Comparison of ENCODE assay signal across 8 cellular contexts in genomic region chr15:64634020-64634419, GRCh38.
DNase-seq lines count a peak whose midpoint lies in the region; ATAC-seq and TF ChIP-seq lines count a peak whose summit lies in the region.

No MANE protein-coding gene starts in this region.

- H3K9me3 Mint-ChIP-seq in memory B cell: peaks cover 8% of the 10 kb centered on the region

- peak; percentile 23 for DNase-seq in ELF-1 (ENCODE audit: low read depth, low spot score)
- DNase-seq in activated CD8-positive, alpha-beta memory T cell treated with anti-CD3 and anti-CD28 coated beads, Interleukin-2, amount 50 U/mL, for 24 hours (ENCODE audit: extremely low read depth): peak; percentile 8
- no peak for DNase-seq in memory B cell (ENCODE audit: low spot score in 2 of 2)
- DNase-seq in occipital lobe (lab: John Stamatoyannopoulos, UW): no peak
- no peak for DNase-seq in psoas muscle
- no peak for DNase-seq in tibial artery

- H3K4me3 ChIP-seq in psoas muscle: no peak overlapping the region
- no peak overlapping the region for H3K4me3 ChIP-seq in tibial artery

- no peaks in the 10 kb centered on the region for H3K27me3 Mint-ChIP-seq in memory B cell

- H3K27ac ChIP-seq in psoas muscle: no peak overlapping the region
- no peak overlapping the region for H3K27ac ChIP-seq in tibial artery

- no peak overlapping the region for H3K4me3 Mint-ChIP-seq in memory B cell

- ATAC-seq in GM19468 (IDR thresholded peaks at IDR 0.05; ENCODE audit: extremely low read depth, unreplicated experiment) (peak; percentile 44), HG03571 (IDR thresholded peaks at IDR 0.05; ENCODE audit: unreplicated experiment) (peak; percentile 76), memory B cell (ENCODE audit: low read depth) (peak; percentile 88), psoas muscle (no peak)

- H3K36me3 ChIP-seq in psoas muscle (ENCODE audit: insufficient read depth in 1 of 2, low read depth in 1 of 2) (no peaks in the 10 kb centered on the region), tibial artery (peaks cover 0 to 6% (median 0%) of the 10 kb centered on the region in 3 donors)

- no peak for TF ChIP-seq CTCF in psoas muscle (IDR thresholded peaks at IDR 0.05)
- TF ChIP-seq CTCF in tibial artery (IDR thresholded peaks at IDR 0.05): no peak

- no peaks in the 10 kb centered on the region for H3K9me3 ChIP-seq in psoas muscle
- H3K9me3 ChIP-seq in tibial artery: no peaks in the 10 kb centered on the region

- peaks cover 19% of the 10 kb centered on the region for H3K36me3 Mint-ChIP-seq in memory B cell

- 74 to 86% (median 83%) methylated on average over 2 of the region's 2 CpGs for WGBS in psoas muscle, 3 donors

- H3K4me1 ChIP-seq in psoas muscle: peaks cover 22% of the 10 kb centered on the region
- peaks cover 0 to 21% (median 10%) of the 10 kb centered on the region in 4 donors for H3K4me1 ChIP-seq in tibial artery

- H3K27ac Mint-ChIP-seq in memory B cell: peak overlapping the region; percentile 35

- H3K27me3 ChIP-seq in psoas muscle (ENCODE audit: insufficient read depth in 3 of 3, low read length in 2 of 3): no peaks in the 10 kb centered on the region
- H3K27me3 ChIP-seq in tibial artery: no peaks in the 10 kb centered on the region

- intact Hi-C loops in psoas muscle (cut with DNase I) (no loop called here), tibial artery (cut with DNase I; ENCODE audit: low total_unique reads) (no loop called here)

- H3K4me1 Mint-ChIP-seq in memory B cell: peaks cover 23% of the 10 kb centered on the region

Comparison
In these comparisons a context has a peak if more than half of its experiments do, and no peak if none do; other contexts are left out.
1. DNase-seq: peak in ELF-1 (single experiment) and activated CD8-positive, alpha-beta memory T cell treated with anti-CD3 and anti-CD28 coated beads, Interleukin-2, amount 50 U/mL, for 24 hours (single experiment); none in memory B cell (0 of 2), occipital lobe (single experiment), psoas muscle (0 of 2) and tibial artery (0 of 2).
2. ATAC-seq: peak in GM19468 (single experiment), HG03571 (single experiment) and memory B cell (single experiment); none in psoas muscle (0 of 4).